5 cellular contexts compared by ENCODE assay signal in genomic region chr10:6107616-6108015, GRCh38. TPM values are rescaled to one million over a fixed set of nuclear protein-coding genes. Genes with fewer than 3 reads are reported as not detected.
"Had no signal": no experiment of that assay in that cellular context is flagged by ENCODE, and none has a peak within 500 bp of the region (broad histone marks: within the 10 kb centered on the region; RNA-seq: fewer than 3 reads in every experiment).

No MANE protein-coding gene starts in this region.

RNA-seq across cellular contexts. Expression of gene IL2RA, which starts 45.4 kb away (rescaled TPM):
- total RNA-seq: GM23248, H4, H7, HT-29, IMR-90 had no signal
- polyA plus RNA-seq: GM23248, IMR-90 had no signal
